In genomic region chr17:15893333-15894024, GRCh38 we compare ENCODE assay signal across 19 cellular contexts. TPM values are rescaled to one million over a fixed set of nuclear protein-coding genes. Genes with fewer than 3 reads are reported as not detected.
DNase-seq lines count a peak whose midpoint lies in the region; ATAC-seq, FAIRE-seq and TF ChIP-seq lines count a peak whose summit lies in the region.
"Had no signal": no experiment of that assay in that cellular context is flagged by ENCODE, and none has a peak within 500 bp of the region (broad histone marks: within the 10 kb centered on the region; RNA-seq: fewer than 3 reads in every experiment).

No MANE protein-coding gene starts in this region.

- no peaks in the 10 kb centered on the region for H3K23me2 ChIP-seq in H1 (ENCODE audit: low read depth, low read length)

- 49 to 55% methylated on average over 3 of the region's 3 CpGs for WGBS in heart right ventricle, 2 donors
- WGBS in H1 (ENCODE audit: extremely low coverage in 1 of 2, insufficient coverage in 1 of 2, insufficient read length in 1 of 2, insufficient replicate concordance in 2 of 2, low coverage in 1 of 2, low lambda C conversion rate in 2 of 2, missing lambda C conversion rate in 1 of 2), 2 experiments: 63% methylated on average over 3 of the region's 3 CpGs; no CpG with 5 or more reads in 1 of the 2 experiments
- WGBS in upper lobe of left lung, 2 donors: 16 to 34% methylated on average over 3 of the region's 3 CpGs

- no peaks in the 10 kb centered on the region for H3K79me1 ChIP-seq in H1 (ENCODE audit: low read depth, low read length)

- TF ChIP-seq POLR2A in H1 (IDR thresholded peaks at IDR 0.05; ENCODE audit: control extremely low read depth in 1 of 2, low read depth in 2 of 2, low read length in 2 of 2) (no peak), upper lobe of left lung (IDR thresholded peaks at IDR 0.05) (no peak)

- no peaks in the 10 kb centered on the region for H3K36me3 ChIP-seq in cardiac muscle cell
- no peaks in the 10 kb centered on the region for H3K36me3 ChIP-seq in heart right ventricle
- H3K36me3 ChIP-seq in H1 (ENCODE audit: control insufficient read depth in 2 of 4, insufficient read depth in 4 of 4, low read length in 3 of 4): no peaks in the 10 kb centered on the region
- no peaks in the 10 kb centered on the region for H3K36me3 ChIP-seq in upper lobe of left lung
- H3K36me3 ChIP-seq: right atrium auricular region, vagina had no signal

- no peak overlapping the region for H3K18ac ChIP-seq in H1 (ENCODE audit: extremely low read depth, low read length)

- peaks cover 16% of the 10 kb centered on the region for H3K4me1 ChIP-seq in cardiac muscle cell (ENCODE audit: low read depth)
- peaks cover 0 to 27% (median 14%) of the 10 kb centered on the region in 9 donors for H3K4me1 ChIP-seq in heart right ventricle
- H3K4me1 ChIP-seq in H1 (replicated peaks in 1 of 4; ENCODE audit: control insufficient read depth in 3 of 4, insufficient read depth in 4 of 4, low read length in 3 of 4): no peaks in the 10 kb centered on the region
- H3K4me1 ChIP-seq in upper lobe of left lung: peaks cover 2 to 14% (median 6%) of the 10 kb centered on the region in 4 donors
- H3K4me1 ChIP-seq: vagina had no signal

- H3K4ac ChIP-seq in H1 (replicated peaks; ENCODE audit: insufficient read length, low read depth, low read length): no peak overlapping the region

- no peak overlapping the region for H3K4me2 ChIP-seq in H1 (ENCODE audit: insufficient read depth in 1 of 2, low read depth in 2 of 2, low read length in 2 of 2)

- peak; percentile 32 for FAIRE-seq in H1 (lab: Jason Lieb, UNC)

- POLR2A ChIA-PET in H1 (lab: Charles Lee; ENCODE audit: partially characterized antibody): interaction anchor here (0.7 kb wide), 1 partner anchor 106 kb away, joined by 3 read pairs; the partner anchor contains the start of genes TTC19 and ZSWIM7

- H3K14ac ChIP-seq in H1 (ENCODE audit: insufficient read length): no peak overlapping the region

- no peaks in the 10 kb centered on the region for H3K79me2 ChIP-seq in H1 (ENCODE audit: control insufficient read depth in 1 of 2, insufficient read depth in 2 of 2, low read length in 2 of 2)

- H3K56ac ChIP-seq in H1 (replicated peaks; ENCODE audit: insufficient read length, low read depth, low read length): no peak overlapping the region

- TF ChIP-seq EP300 in H1 (IDR thresholded peaks at IDR 0.05; ENCODE audit: borderline replicate concordance in 1 of 2, low read depth in 2 of 2, low read length in 2 of 2) (no peak), upper lobe of left lung (IDR thresholded peaks at IDR 0.05) (no peak)

- H4K20me1 ChIP-seq in H1 (replicated peaks in 1 of 2; ENCODE audit: control insufficient read depth in 1 of 2, insufficient read depth in 2 of 2, low read length in 2 of 2): no peaks in the 10 kb centered on the region

- H3K23ac ChIP-seq in H1 (ENCODE audit: insufficient read length): no peak overlapping the region

- H2BK20ac ChIP-seq in H1 (ENCODE audit: low read length): no peak overlapping the region

- no peak overlapping the region for H4K5ac ChIP-seq in H1 (ENCODE audit: insufficient read length, low read depth, low read length)

- intact Hi-C loops in heart right ventricle (cut with DNase I): loop anchor here in 1 of 10 donors (1.0 kb wide), 1 partner anchor 10 kb away; no protein-coding TSS in a partner anchor

- no peak overlapping the region for H2BK5ac ChIP-seq in H1 (ENCODE audit: low read depth, low read length)

- H3K27ac ChIP-seq in cardiac muscle cell (peak overlapping the region; percentile 44), heart right ventricle (peak overlapping the region in 4 of 10 donors; percentile 30 to 51 (median 48)), H1 (ENCODE audit: low read depth, low read length) (no peak overlapping the region), upper lobe of left lung (peak overlapping the region in 3 of 4 donors; percentile 35 to 70 (median 54))
- H3K27ac ChIP-seq: right atrium auricular region, vagina had no signal

- TF ChIP-seq RAD21 in H1 (IDR thresholded peaks at IDR 0.05 in 1 of 2, conservative IDR thresholded peaks at IDR 0.05 in 1 of 2; ENCODE audit: low read depth in 2 of 2, low read length in 2 of 2): no peak

- DNase-seq in cardiac muscle cell (ENCODE audit: low read depth in 1 of 2, low spot score in 1 of 2): peak; percentile 31 to 54
- DNase-seq in heart right ventricle: no peak
- no peak for DNase-seq in H1 (ENCODE audit: low read depth in 1 of 2, low spot score in 2 of 2)
- DNase-seq in lung microvascular endothelial cell (ENCODE audit: low read depth in 2 of 2): peak; percentile 29 to 47
- no peak for DNase-seq in upper lobe of left lung
- no peak for DNase-seq in NOMO-1 treated with DMSO at 0.1 percent for 48 hours (lab: John Stamatoyannopoulos, UW; ENCODE audit: unreplicated experiment)
- DNase-seq in T-helper 1 cell: no peak
- DNase-seq: ACHN; activated CD8-positive, alpha-beta memory T cell treated with anti-CD3 and anti-CD28 coated beads, Interleukin-2, amount 50 U/mL, for 48 hours; activated naive CD4-positive, alpha-beta T cell treated with anti-CD3 and anti-CD28 coated beads for 36 hours; CD4-positive, alpha-beta memory T cell; hippocampal formation; natural killer cell; NCI-H1436; NCI-H345; stimulated activated naive CD8-positive, alpha-beta T cell treated with anti-CD3 and anti-CD28 coated beads, Interleukin-15, amount 100 ng/mL, for 72 hours had no signal

- no peak overlapping the region for H4K8ac ChIP-seq in H1 (ENCODE audit: extremely low read depth, insufficient read depth, low read length)

- TF ChIP-seq CTCF in cardiac muscle cell (IDR thresholded peaks at IDR 0.05; ENCODE audit: low read depth, low read length) (no peak), heart right ventricle (IDR thresholded peaks at IDR 0.05) (no peak), H1 (IDR thresholded peaks at IDR 0.05; ENCODE audit: control extremely low read depth in 1 of 3, insufficient read depth in 1 of 3, low read depth in 1 of 3, low read length in 3 of 3) (no peak), upper lobe of left lung (IDR thresholded peaks at IDR 0.05) (peak in 1 of 6 experiments; percentile 6)

- no peak overlapping the region for H2AK5ac ChIP-seq in H1 (ENCODE audit: low read depth, low read length)

- no peak overlapping the region for H2BK12ac ChIP-seq in H1 (ENCODE audit: low read depth, low read length)

- no peak overlapping the region for H2BK120ac ChIP-seq in H1 (replicated peaks; ENCODE audit: low read depth, low read length)

- H2AFZ ChIP-seq in H1 (ENCODE audit: low read length): no peak overlapping the region

- H4K91ac ChIP-seq in H1 (replicated peaks; ENCODE audit: insufficient read length, low read length): no peak overlapping the region

- CTCF ChIA-PET in H1 (lab: Charles Lee; ENCODE audit: partially characterized antibody): interaction anchor here (3.0 kb wide), 1 partner anchor 12 kb away, joined by 13 read pairs; no protein-coding TSS in a partner anchor

- no peak overlapping the region for H2BK15ac ChIP-seq in H1 (ENCODE audit: low read length)

- no peak overlapping the region for H3K9ac ChIP-seq in H1 (replicated peaks in 1 of 4; ENCODE audit: extremely low read depth in 1 of 4, low read depth in 3 of 4, low read length in 3 of 4)

- H3K4me3 ChIP-seq in cardiac muscle cell (no peak overlapping the region), heart right ventricle (no peak overlapping the region), H1 (ENCODE audit: extremely low read depth in 1 of 4, insufficient read depth in 2 of 4, low read depth in 3 of 4, low read length in 4 of 4) (no peak overlapping the region), upper lobe of left lung (no peak overlapping the region)
- H3K4me3 ChIP-seq: right atrium auricular region, vagina had no signal

- H3K27me3 ChIP-seq in cardiac muscle cell: no peaks in the 10 kb centered on the region
- no peaks in the 10 kb centered on the region for H3K27me3 ChIP-seq in heart right ventricle
- no peaks in the 10 kb centered on the region for H3K27me3 ChIP-seq in H1 (replicated peaks in 1 of 4; ENCODE audit: control insufficient read depth in 3 of 4, extremely low read depth in 1 of 4, insufficient read depth in 3 of 4, low read length in 3 of 4)
- H3K27me3 ChIP-seq in upper lobe of left lung: no peaks in the 10 kb centered on the region
- H3K27me3 ChIP-seq: right atrium auricular region, vagina had no signal

- H3K9me3 ChIP-seq in cardiac muscle cell (ENCODE audit: low read depth): no peaks in the 10 kb centered on the region
- H3K9me3 ChIP-seq in heart right ventricle: no peaks in the 10 kb centered on the region
- H3K9me3 ChIP-seq in H1 (ENCODE audit: insufficient read depth in 2 of 2, low read depth in 1 of 2, low read length in 1 of 2): no peaks in the 10 kb centered on the region
- no peaks in the 10 kb centered on the region for H3K9me3 ChIP-seq in upper lobe of left lung
- H3K9me3 ChIP-seq: right atrium auricular region, vagina had no signal

- ATAC-seq in heart right ventricle (no peak), upper lobe of left lung (ENCODE audit: low FRiP score in 2 of 2) (peak in 1 of 2 donors; percentile 60), GM18861 (IDR thresholded peaks at IDR 0.05; ENCODE audit: unreplicated experiment) (no peak)
- ATAC-seq: natural killer cell; stimulated activated naive CD8-positive, alpha-beta T cell treated with anti-CD3 and anti-CD28 coated beads, Interleukin-15, amount 100 ng/mL, for 72 hours had no signal

TF ChIP-seq in H1, 55 proteins besides CTCF, POLR2A, EP300 and RAD21 (continues in another document):
- TF ChIP-seq NANOG (IDR thresholded peaks at IDR 0.05; ENCODE audit: insufficient read depth, low read depth, low read length, poor library complexity, severe bottlenecking) (no peak), BCL11A (IDR thresholded peaks at IDR 0.05; ENCODE audit: low read depth in 2 of 2, low read length in 2 of 2) (no peak)
- TF ChIP-seq, protein P1, sequence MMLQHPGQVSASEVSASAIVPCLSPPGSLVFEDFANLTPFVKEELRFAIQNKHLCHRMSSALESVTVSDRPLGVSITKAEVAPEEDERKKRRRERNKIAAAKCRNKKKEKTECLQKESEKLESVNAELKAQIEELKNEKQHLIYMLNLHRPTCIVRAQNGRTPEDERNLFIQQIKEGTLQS (IDR thresholded peaks at IDR 0.05; ENCODE audit: insufficient read depth, low read depth, low read length): no peak

RNA-seq across cellular contexts. Expression of gene ADORA2B, which starts 51.5 kb away (rescaled TPM):
- total RNA-seq in cardiac muscle cell (10.5 and 12.2 TPM in 2 replicates), heart right ventricle (1 to 10 TPM in 2 of 10 donors, under 1 TPM in 8; 0.18 to 2.0 (median 0.64) TPM), lung microvascular endothelial cell (5.4 and 6.8 TPM in 2 replicates), upper lobe of left lung (10 to 100 TPM in 3 of 6 donors, 1 to 10 TPM in 3; 4.2 to 18.8 (median 9.4) TPM)
- polyA plus RNA-seq in cardiac muscle cell (11.6 and 16.2 TPM in 2 replicates), heart right ventricle (under 1 TPM; 0.59 to 0.67 TPM), H1 (2011; rRNA removed) (6.9 and 8.2 TPM in 2 replicates)
- 2.6 and 3.3 TPM in 2 replicates for total RNA-seq in H1 (2021; fragmentation: NEBNext Ultra II Directional; extraction: Animal tissue kit (Norgen Biotek cat#: 25700))
- 4.8 TPM for polyA plus RNA-seq in H1 (2011; cell fraction: cytosol; rRNA removed)
- polyA plus RNA-seq in H1 (2011; cell fraction: nucleus; rRNA removed): 4.8 TPM
- 4.1 to 5.4 TPM (median 4.3 TPM) in 4 replicates for polyA plus RNA-seq in H1 (2012, experiment 1 of 2)
- polyA plus RNA-seq in H1 (2012, experiment 2 of 2): 3.7 TPM
- 1.9 TPM for polyA plus RNA-seq in H1 (2013, experiment 1 of 2)
- polyA plus RNA-seq in H1 (2013, experiment 2 of 2): 2.3 TPM
- polyA minus RNA-seq in H1 (2011; rRNA and poly(A)+ RNA removed): 6.0 TPM in 2 replicates
- 3.7 TPM for polyA minus RNA-seq in H1 (2011; cell fraction: cytosol; rRNA and poly(A)+ RNA removed)
- polyA minus RNA-seq in H1 (2011; cell fraction: nucleus; rRNA and poly(A)+ RNA removed): 7.1 TPM

Comparison
In these comparisons a context has a peak if more than half of its experiments do, and no peak if none do; other contexts are left out.
1. DNase-seq: peak in cardiac muscle cell (2 of 2) and lung microvascular endothelial cell (2 of 2); none in heart right ventricle (0 of 2), H1 (0 of 2), upper lobe of left lung (0 of 2), NOMO-1 treated with DMSO at 0.1 percent for 48 hours (single experiment) and T-helper 1 cell (0 of 5).